In the genomic region with DNA sequence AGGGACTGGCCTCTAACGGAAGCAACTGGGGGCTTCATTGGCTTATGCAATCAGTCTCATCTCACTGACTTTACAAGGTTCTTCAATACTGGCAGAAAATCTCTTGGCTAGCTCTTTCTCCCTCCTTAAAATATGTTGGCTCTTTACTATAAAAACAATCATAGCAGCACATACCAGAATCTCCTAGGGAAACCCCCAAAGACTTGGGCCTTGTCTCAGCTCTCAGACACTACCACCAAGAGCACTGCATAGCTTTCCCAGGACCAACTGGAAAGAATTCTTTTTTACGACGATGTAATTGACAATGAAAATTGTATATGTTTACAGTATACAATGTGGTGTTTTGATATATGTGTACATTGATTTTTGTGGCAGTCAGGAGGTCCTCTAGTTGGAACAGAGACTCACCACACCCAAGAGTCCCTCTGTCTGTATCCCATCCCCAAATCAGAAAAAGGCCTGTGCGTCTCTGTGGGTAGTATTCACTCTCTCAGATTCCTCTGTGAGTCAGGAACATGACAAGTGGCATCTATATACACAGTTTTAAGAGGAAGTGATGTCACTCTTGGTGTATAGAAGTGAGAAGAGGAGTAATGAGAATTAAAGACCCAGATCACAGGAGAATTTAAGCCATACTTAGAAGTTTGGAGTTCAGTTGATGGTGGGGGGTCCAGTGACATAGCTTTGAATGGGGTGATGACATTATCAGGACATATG, we compare ENCODE assay signal across 8 cellular contexts. TPM values are rescaled to one million over a fixed set of nuclear protein-coding genes. Genes with fewer than 3 reads are reported as not detected.
DNase-seq lines count a peak whose midpoint lies in the region; ATAC-seq and TF ChIP-seq lines count a peak whose summit lies in the region.

No MANE protein-coding gene starts in this region.

- POLR2A ChIA-PET in OCI-LY7 (lab: Charles Lee): interaction anchor here (0.7 to 7.3 kb wide), 4 partner anchors 9 to 50 kb away, joined by 3 to 89 read pairs (median 5); partner anchors contain the start of gene SMAP2

- H3K4me1 ChIP-seq in OCI-LY7 (ENCODE audit: insufficient read depth, low read length, poor library complexity, severe bottlenecking): peaks cover 86% of the 10 kb centered on the region

- no peaks in the 10 kb centered on the region for H3K27me3 Mint-ChIP-seq in natural killer cell (ENCODE audit: low read depth in 2 of 2)

- intact Hi-C loops in OCI-LY7 (cut with micrococcal nuclease; ENCODE audit: unreplicated experiment) (no loop called here), natural killer cell (cut with micrococcal nuclease) (loop anchor here (1.0 to 5.0 kb wide), 2 partner anchors 9 to 77 kb away; partner anchors contain the start of gene COL9A2)

- peak overlapping the region; percentile 68 for H3K27ac ChIP-seq in OCI-LY7 (ENCODE audit: low read depth, low read length, poor library complexity, severe bottlenecking)

- no peaks in the 10 kb centered on the region for H3K36me3 Mint-ChIP-seq in natural killer cell

- peaks cover 66 to 78% of the 10 kb centered on the region in 2 donors for H3K4me1 Mint-ChIP-seq in natural killer cell

- H2AFZ ChIP-seq in OCI-LY7 (ENCODE audit: low read length): no peak overlapping the region

- DNase-seq in ELR (ENCODE audit: low read depth): peak; percentile 76
- DNase-seq in OCI-LY7 (ENCODE audit: low spot score): no peak
- peak; percentile 43 to 47 for DNase-seq in cardiac fibroblast (ENCODE audit: low read depth in 2 of 2)
- no peak for DNase-seq in natural killer cell
- no peak for DNase-seq in NK-92 treated with Interleukin-12 subunit alpha and Interleukin-12 subunit beta, amount 100 ng/mL, for 24 hours (lab: John Stamatoyannopoulos, UW)
- DNase-seq in activated gamma-delta T cell treated with Interleukin-2 at 50 U/mL for 16 hours: no peak

- ATAC-seq in natural killer cell (peak; percentile 84 to 92 (median 91)), GM18861 (IDR thresholded peaks at IDR 0.05; ENCODE audit: unreplicated experiment) (no peak), GM21528 (IDR thresholded peaks at IDR 0.05; ENCODE audit: low FRiP score, unreplicated experiment) (no peak)

- H3K9me2 ChIP-seq in OCI-LY7 (ENCODE audit: insufficient read depth, low read length): no peaks in the 10 kb centered on the region

- peaks cover 19% of the 10 kb centered on the region for H3K36me3 ChIP-seq in OCI-LY7 (ENCODE audit: insufficient read depth, low read length)

- H3K4me3 ChIP-seq in OCI-LY7 (ENCODE audit: low read depth, low read length, poor library complexity, severe bottlenecking): no peak overlapping the region
- H3K4me3 ChIP-seq in cardiac fibroblast (replicated peaks in 1 of 2; ENCODE audit: low read depth in 2 of 2, low read length in 2 of 2): no peak overlapping the region

- peak overlapping the region; percentile 74 for H3K4me3 Mint-ChIP-seq in natural killer cell

- H3K79me2 ChIP-seq in OCI-LY7 (ENCODE audit: insufficient read depth, low read depth, low read length): peaks cover 97% of the 10 kb centered on the region

- peak overlapping the region; percentile 97 to 98 for H3K27ac Mint-ChIP-seq in natural killer cell

- H3K9me3 Mint-ChIP-seq in natural killer cell: no peaks in the 10 kb centered on the region

- peak overlapping the region; percentile 57 for H3K4me2 ChIP-seq in OCI-LY7 (ENCODE audit: low read length)

- no TSS peak for BruUV-seq in OCI-LY7 (replicated peaks; lab: Mats Ljungman, UMichigan)

- TF ChIP-seq CTCF in OCI-LY7 (conservative IDR thresholded peaks at IDR 0.05; ENCODE audit: low read length) (no peak), cardiac fibroblast (IDR thresholded peaks at IDR 0.05; ENCODE audit: low read depth, low read length) (no peak), natural killer cell (IDR thresholded peaks at IDR 0.05) (no peak)

- no peaks in the 10 kb centered on the region for H4K20me1 ChIP-seq in OCI-LY7 (ENCODE audit: insufficient read depth, low read length)

- H3K9me3 ChIP-seq in OCI-LY7 (ENCODE audit: low read length): no peaks in the 10 kb centered on the region

- CTCF ChIA-PET in OCI-LY7 (lab: Charles Lee; ENCODE audit: unreplicated experiment): interaction anchor here (1.3 kb wide), 1 partner anchor 9 kb away, joined by 4 read pairs; no protein-coding TSS in a partner anchor

RNA-seq across cellular contexts. Expression of gene SMAP2, which starts 21.1 kb away (rescaled TPM):
- total RNA-seq in OCI-LY7 (2014; rRNA removed; shearing (Covaris generic)): 50.3 and 60.5 TPM in 2 replicates
- 105 and 118 TPM in 2 replicates for total RNA-seq in OCI-LY7 (2022)
- total RNA-seq in natural killer cell: 100 to 1,000 TPM in 2 of 3 donors, 10 to 100 TPM in 1; 95.0 to 136 (median 127) TPM

RNA-seq across cellular contexts. Expression of gene ZFP69B, which starts 55.7 kb away (rescaled TPM):
- total RNA-seq in OCI-LY7 (2014; rRNA removed; shearing (Covaris generic)): 12.7 and 18.2 TPM in 2 replicates
- total RNA-seq in OCI-LY7 (2022) (26.8 and 28.3 TPM in 2 replicates), natural killer cell (1 to 10 TPM; 2.2 to 2.4 (median 2.3) TPM)

Comparison
In these comparisons a context has a peak if more than half of its experiments do, and no peak if none do; other contexts are left out.
1. DNase-seq: peak in ELR (single experiment) and cardiac fibroblast (2 of 2); none in OCI-LY7 (single experiment), natural killer cell (single experiment), NK-92 treated with Interleukin-12 subunit alpha and Interleukin-12 subunit beta, amount 100 ng/mL, for 24 hours (single experiment) and activated gamma-delta T cell treated with Interleukin-2 at 50 U/mL for 16 hours (single experiment).
2. ATAC-seq: peak in natural killer cell (3 of 3); none in GM18861 (single experiment) and GM21528 (single experiment).